1 cellular context compared by ENCODE assay signal in genomic region chr12:31300341-31300740, GRCh38.
TF ChIP-seq lines count a peak whose summit lies in the region.

No MANE protein-coding gene starts in this region.

TF ChIP-seq in WTC11, 78 proteins besides CTCF, POLR2A, EP300 and RAD21 (continued from another document):
- TF ChIP-seq, protein P1, sequence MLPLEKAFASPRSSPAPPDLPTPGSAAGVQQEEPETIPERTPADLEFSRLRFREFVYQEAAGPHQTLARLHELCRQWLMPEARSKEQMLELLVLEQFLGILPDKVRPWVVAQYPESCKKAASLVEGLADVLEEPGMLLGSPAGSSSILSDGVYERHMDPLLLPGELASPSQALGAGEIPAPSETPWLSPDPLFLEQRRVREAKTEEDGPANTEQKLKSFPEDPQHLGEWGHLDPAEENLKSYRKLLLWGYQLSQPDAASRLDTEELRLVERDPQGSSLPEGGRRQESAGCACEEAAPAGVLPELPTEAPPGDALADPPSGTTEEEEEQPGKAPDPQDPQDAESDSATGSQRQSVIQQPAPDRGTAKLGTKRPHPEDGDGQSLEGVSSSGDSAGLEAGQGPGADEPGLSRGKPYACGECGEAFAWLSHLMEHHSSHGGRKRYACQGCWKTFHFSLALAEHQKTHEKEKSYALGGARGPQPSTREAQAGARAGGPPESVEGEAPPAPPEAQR (CRISPR knock-in tag; IDR thresholded peaks at IDR 0.05), result no peak
- TF ChIP-seq, protein P2, sequence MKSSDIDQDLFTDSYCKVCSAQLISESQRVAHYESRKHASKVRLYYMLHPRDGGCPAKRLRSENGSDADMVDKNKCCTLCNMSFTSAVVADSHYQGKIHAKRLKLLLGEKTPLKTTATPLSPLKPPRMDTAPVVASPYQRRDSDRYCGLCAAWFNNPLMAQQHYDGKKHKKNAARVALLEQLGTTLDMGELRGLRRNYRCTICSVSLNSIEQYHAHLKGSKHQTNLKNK (CRISPR knock-in tag; IDR thresholded peaks at IDR 0.05), result no peak
- TF ChIP-seq, protein P3, sequence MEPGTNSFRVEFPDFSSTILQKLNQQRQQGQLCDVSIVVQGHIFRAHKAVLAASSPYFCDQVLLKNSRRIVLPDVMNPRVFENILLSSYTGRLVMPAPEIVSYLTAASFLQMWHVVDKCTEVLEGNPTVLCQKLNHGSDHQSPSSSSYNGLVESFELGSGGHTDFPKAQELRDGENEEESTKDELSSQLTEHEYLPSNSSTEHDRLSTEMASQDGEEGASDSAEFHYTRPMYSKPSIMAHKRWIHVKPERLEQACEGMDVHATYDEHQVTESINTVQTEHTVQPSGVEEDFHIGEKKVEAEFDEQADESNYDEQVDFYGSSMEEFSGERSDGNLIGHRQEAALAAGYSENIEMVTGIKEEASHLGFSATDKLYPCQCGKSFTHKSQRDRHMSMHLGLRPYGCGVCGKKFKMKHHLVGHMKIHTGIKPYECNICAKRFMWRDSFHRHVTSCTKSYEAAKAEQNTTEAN (CRISPR knock-in tag; IDR thresholded peaks at IDR 0.05), result no peak
- TF ChIP-seq ZNF219 (CRISPR knock-in tag; IDR thresholded peaks at IDR 0.05; ENCODE audit: borderline replicate concordance) (no peak), CREM (CRISPR knock-in tag; IDR thresholded peaks at IDR 0.05) (no peak), TP53 (CRISPR knock-in tag; IDR thresholded peaks at IDR 0.05) (no peak)
TF ChIP-seq in WTC11: peak in this region for 0.
